In the genomic region with DNA sequence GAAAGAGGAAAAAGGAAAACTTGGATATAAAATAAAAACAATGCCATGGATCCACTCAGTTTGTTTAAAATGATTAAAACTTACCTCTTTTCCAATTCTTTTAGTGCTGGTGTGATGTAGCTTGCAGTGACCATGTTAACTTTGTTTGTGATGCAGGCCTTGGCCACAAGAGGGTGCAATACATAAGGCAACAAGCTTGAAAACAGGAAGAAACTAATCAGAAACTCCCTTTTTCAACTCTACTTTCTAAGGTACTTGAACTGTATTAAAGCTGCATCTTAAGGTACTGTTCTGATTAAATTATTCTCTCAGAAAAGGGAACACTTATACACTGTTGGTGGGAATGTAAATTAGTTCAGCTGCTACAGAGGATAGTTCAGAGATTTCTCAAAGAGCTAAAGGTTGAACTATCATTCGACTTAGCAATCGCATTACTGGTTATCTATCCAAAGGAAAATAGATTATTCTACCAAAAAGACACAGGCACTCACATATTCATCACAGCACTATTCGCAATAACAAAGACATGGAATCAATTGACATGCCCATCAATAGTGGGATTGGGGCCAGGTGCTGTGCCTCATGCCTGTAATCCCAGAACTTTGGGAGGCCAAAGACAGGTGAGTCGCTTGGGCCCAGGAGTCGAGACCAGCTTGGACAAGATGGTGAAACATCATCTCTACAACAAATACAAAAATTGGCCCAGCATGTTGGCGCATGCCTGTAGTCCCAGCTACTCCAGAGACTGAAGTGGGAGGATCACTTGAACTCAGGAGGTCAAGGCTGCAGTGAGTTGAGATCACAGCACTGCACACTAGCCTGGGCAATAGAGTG, we compare ENCODE assay signal across 8 cellular contexts. TPM values are rescaled to one million over a fixed set of nuclear protein-coding genes. Genes with fewer than 3 reads are reported as not detected.
A peak's percentile ranks its signal among the peaks of the same experiment; 100 is the strongest.
DNase-seq lines count a peak whose midpoint lies in the region; ATAC-seq and TF ChIP-seq lines count a peak whose summit lies in the region.

No MANE protein-coding gene starts in this region.

- CTCF ChIA-PET in activated CD8-positive, alpha-beta T cell treated with anti-CD3 and anti-CD28 coated beads, Interleukin-2, amount 10 ng/mL, durations not matched to agents 7 days and 5 days (lab: Charles Lee), result interaction anchor here (0.6 to 1.5 kb wide), 18 partner anchors 9 to 730 kb away, joined by 3 to 11 read pairs (median 3); a partner anchor contains a TSS

- POLR2A ChIA-PET in activated CD8-positive, alpha-beta T cell treated with anti-CD3 and anti-CD28 coated beads, Interleukin-2, amount 10 ng/mL, durations not matched to agents 7 days and 5 days (lab: Charles Lee), result no interaction called here

- no peak for TF ChIP-seq POLR2A in erythroblast (IDR thresholded peaks at IDR 0.05; ENCODE audit: low read length)

- no peaks in the 10 kb centered on the region for H3K27me3 Mint-ChIP-seq in activated CD8-positive, alpha-beta T cell treated with anti-CD3 and anti-CD28 coated beads, Interleukin-2, amount 10 ng/mL, durations not matched to agents 7 days and 5 days (ENCODE audit: low read depth)
- no peaks in the 10 kb centered on the region for H3K27me3 Mint-ChIP-seq in natural killer cell treated with Interleukin-12 subunit alpha and Interleukin-12 subunit beta and Interleukin-15 and Interleukin-18, amount 100 ng/mL, for 72 hours

- no peak overlapping the region for H3K4me3 Mint-ChIP-seq in activated CD8-positive, alpha-beta T cell treated with anti-CD3 and anti-CD28 coated beads, Interleukin-2, amount 10 ng/mL, durations not matched to agents 7 days and 5 days
- no peak overlapping the region for H3K4me3 Mint-ChIP-seq in natural killer cell treated with Interleukin-12 subunit alpha and Interleukin-12 subunit beta and Interleukin-15 and Interleukin-18, amount 100 ng/mL, for 72 hours

- H3K4me1 Mint-ChIP-seq in activated CD8-positive, alpha-beta T cell treated with anti-CD3 and anti-CD28 coated beads, Interleukin-2, amount 10 ng/mL, durations not matched to agents 7 days and 5 days (ENCODE audit: low read depth), result no peaks in the 10 kb centered on the region
- H3K4me1 Mint-ChIP-seq in natural killer cell treated with Interleukin-12 subunit alpha and Interleukin-12 subunit beta and Interleukin-15 and Interleukin-18, amount 100 ng/mL, for 72 hours (ENCODE audit: low read depth in 2 of 2), result peaks cover 0 to 4% of the 10 kb centered on the region in 2 donors

- DNase-seq in D341Med (ENCODE audit: low spot score) (peak; percentile 55), NCI-H69 (lab: John Stamatoyannopoulos, UW) (peak; percentile 81), erythroblast (lab: John Stamatoyannopoulos, UW) (peak; percentile 52 to 73), stromal cell of bone marrow (ENCODE audit: low read depth) (peak; percentile 54)
- DNase-seq in activated CD8-positive, alpha-beta T cell treated with anti-CD3 and anti-CD28 coated beads, Interleukin-2, amount 10 ng/mL, durations not matched to agents 7 days and 5 days, result peak; percentile 69
- peak; percentile 64 for DNase-seq in natural killer cell treated with Interleukin-12 subunit alpha and Interleukin-12 subunit beta and Interleukin-15 and Interleukin-18, amount 100 ng/mL, for 72 hours (ENCODE audit: low spot score)

- no peaks in the 10 kb centered on the region for H3K36me3 Mint-ChIP-seq in activated CD8-positive, alpha-beta T cell treated with anti-CD3 and anti-CD28 coated beads, Interleukin-2, amount 10 ng/mL, durations not matched to agents 7 days and 5 days (ENCODE audit: low read depth)
- H3K36me3 Mint-ChIP-seq in natural killer cell treated with Interleukin-12 subunit alpha and Interleukin-12 subunit beta and Interleukin-15 and Interleukin-18, amount 100 ng/mL, for 72 hours, result no peaks in the 10 kb centered on the region

- ATAC-seq in GM19467 (IDR thresholded peaks at IDR 0.05; ENCODE audit: unreplicated experiment) (peak; percentile 94), HG03558 (IDR thresholded peaks at IDR 0.05; ENCODE audit: extremely low read depth, unreplicated experiment) (peak; percentile 83)
- ATAC-seq in activated CD8-positive, alpha-beta T cell treated with anti-CD3 and anti-CD28 coated beads, Interleukin-2, amount 10 ng/mL, durations not matched to agents 7 days and 5 days, result peak; percentile 53
- ATAC-seq in natural killer cell treated with Interleukin-12 subunit alpha and Interleukin-12 subunit beta and Interleukin-15 and Interleukin-18, amount 100 ng/mL, for 72 hours, result no peak

- H3K27ac Mint-ChIP-seq in activated CD8-positive, alpha-beta T cell treated with anti-CD3 and anti-CD28 coated beads, Interleukin-2, amount 10 ng/mL, durations not matched to agents 7 days and 5 days, result no peak overlapping the region
- no peak overlapping the region for H3K27ac Mint-ChIP-seq in natural killer cell treated with Interleukin-12 subunit alpha and Interleukin-12 subunit beta and Interleukin-15 and Interleukin-18, amount 100 ng/mL, for 72 hours

- H3K9me3 Mint-ChIP-seq in activated CD8-positive, alpha-beta T cell treated with anti-CD3 and anti-CD28 coated beads, Interleukin-2, amount 10 ng/mL, durations not matched to agents 7 days and 5 days (ENCODE audit: insufficient read depth), result no peaks in the 10 kb centered on the region
- H3K9me3 Mint-ChIP-seq in natural killer cell treated with Interleukin-12 subunit alpha and Interleukin-12 subunit beta and Interleukin-15 and Interleukin-18, amount 100 ng/mL, for 72 hours, result peaks cover 4% of the 10 kb centered on the region

RNA-seq across cellular contexts. Expression of a gene that starts 50.9 kb away (rescaled TPM):
- under 1 TPM; 0.26 to 0.52 TPM for total RNA-seq in activated CD8-positive, alpha-beta T cell treated with anti-CD3 and anti-CD28 coated beads, Interleukin-2, amount 10 ng/mL, durations not matched to agents 7 days and 5 days
- 1 to 10 TPM; 2.1 to 3.0 TPM for total RNA-seq in natural killer cell treated with Interleukin-12 subunit alpha and Interleukin-12 subunit beta and Interleukin-15 and Interleukin-18, amount 100 ng/mL, for 72 hours

Comparison
In these comparisons a context has a peak if more than half of its experiments do, and no peak if none do; other contexts are left out.
1. ATAC-seq: peak in GM19467 (single experiment), HG03558 (single experiment) and activated CD8-positive, alpha-beta T cell treated with anti-CD3 and anti-CD28 coated beads, Interleukin-2, amount 10 ng/mL, durations not matched to agents 7 days and 5 days (single experiment); none in natural killer cell treated with Interleukin-12 subunit alpha and Interleukin-12 subunit beta and Interleukin-15 and Interleukin-18, amount 100 ng/mL, for 72 hours (0 of 2).
2. Peak in every context shown above with its lines, with median percentiles within 50 percentile points of each other: DNase-seq.